ENCODE assay signal across 1 cellular context in genomic region chr7:935321-936130, GRCh38.
TF ChIP-seq lines count a peak whose summit lies in the region.

No MANE protein-coding gene starts in this region.

TF ChIP-seq in GM23338, 12 proteins besides CTCF, POLR2A, EP300 and RAD21 (continued from another document):
- TF ChIP-seq ZNF462 (CRISPR knock-in tag; IDR thresholded peaks at IDR 0.05) (no peak), POLR2AphosphoS5 (IDR thresholded peaks at IDR 0.05; ENCODE audit: low read depth) (no peak)
